ENCODE assay signal across 7 cellular contexts in the genomic region with DNA sequence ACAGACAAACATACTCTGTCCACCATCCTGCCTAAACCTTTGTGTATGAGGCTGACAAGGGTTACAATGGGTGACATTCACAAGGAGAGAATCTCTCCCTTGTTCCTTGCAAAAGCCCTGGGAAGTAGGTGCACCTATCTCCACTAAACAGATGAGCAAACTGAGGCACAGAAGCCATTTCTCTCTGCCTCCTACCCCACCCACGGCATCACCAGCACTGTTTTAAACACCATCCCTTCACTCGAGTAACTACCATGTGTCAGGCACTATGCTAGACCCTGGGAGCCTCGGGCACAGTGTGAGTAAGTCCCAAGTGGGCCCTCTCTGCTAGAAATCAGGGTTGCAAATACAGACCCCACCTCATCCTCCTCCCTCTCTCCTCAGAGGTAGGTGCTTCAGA. TPM values are rescaled to one million over a fixed set of nuclear protein-coding genes. Genes with fewer than 3 reads are reported as not detected.
DNase-seq lines count a peak whose midpoint lies in the region; ATAC-seq and TF ChIP-seq lines count a peak whose summit lies in the region.

No MANE protein-coding gene starts in this region.

- H3K9me3 Mint-ChIP-seq in activated CD4-positive, alpha-beta memory T cell treated with anti-CD3 and anti-CD28 coated beads, Interleukin-2, amount 10 ng/mL, durations not matched to agents 7 days and 5 days: no peaks in the 10 kb centered on the region
- H3K9me3 Mint-ChIP-seq in stimulated activated memory B cell treated with anti-CD40 and anti-IgM and Interleukin-4, amounts not matched to agents 10 μg/mL and 1 μg/mL and 100 μg/mL, for 72 hours: no peaks in the 10 kb centered on the region

- POLR2A ChIA-PET in activated CD4-positive, alpha-beta memory T cell treated with anti-CD3 and anti-CD28 coated beads, Interleukin-2, amount 10 ng/mL, durations not matched to agents 7 days and 5 days (lab: Charles Lee): interaction anchor here (3.1 kb wide), 1 partner anchor 41 kb away, joined by 30 read pairs; the partner anchor contains the start of gene TMEM128

- no peaks in the 10 kb centered on the region for H3K27me3 ChIP-seq in HL-60 (ENCODE audit: insufficient read depth, poor library complexity, severe bottlenecking)

- ATAC-seq in stimulated activated memory B cell treated with anti-CD40 and anti-IgM and Interleukin-4, amounts not matched to agents 10 μg/mL and 1 μg/mL and 100 μg/mL, for 72 hours: no peak

- H3K27ac ChIP-seq in HL-60 (replicated peaks): peak overlapping the region; percentile 87

- peaks cover 25% of the 10 kb centered on the region for H3K36me3 Mint-ChIP-seq in activated CD4-positive, alpha-beta memory T cell treated with anti-CD3 and anti-CD28 coated beads, Interleukin-2, amount 10 ng/mL, durations not matched to agents 7 days and 5 days (ENCODE audit: low read depth)
- H3K36me3 Mint-ChIP-seq in stimulated activated memory B cell treated with anti-CD40 and anti-IgM and Interleukin-4, amounts not matched to agents 10 μg/mL and 1 μg/mL and 100 μg/mL, for 72 hours: peaks cover 19% of the 10 kb centered on the region

- TF ChIP-seq CTCF in HL-60 (IDR thresholded peaks at IDR 0.05; ENCODE audit: insufficient read depth, low read length): no peak

- CTCF ChIA-PET in activated CD4-positive, alpha-beta memory T cell treated with anti-CD3 and anti-CD28 coated beads, Interleukin-2, amount 10 ng/mL, durations not matched to agents 7 days and 5 days (lab: Charles Lee): no interaction called here

- peaks cover 42% of the 10 kb centered on the region for H3K4me1 Mint-ChIP-seq in activated CD4-positive, alpha-beta memory T cell treated with anti-CD3 and anti-CD28 coated beads, Interleukin-2, amount 10 ng/mL, durations not matched to agents 7 days and 5 days
- H3K4me1 Mint-ChIP-seq in stimulated activated memory B cell treated with anti-CD40 and anti-IgM and Interleukin-4, amounts not matched to agents 10 μg/mL and 1 μg/mL and 100 μg/mL, for 72 hours: peaks cover 48% of the 10 kb centered on the region

- DNase-seq in HL-60 (ENCODE audit: low read depth in 1 of 2, low spot score in 1 of 2) (no peak), superior temporal gyrus (ENCODE audit: extremely low spot score) (no peak), NCI-H146 (lab: John Stamatoyannopoulos, UW) (no peak)
- DNase-seq in activated CD4-positive, alpha-beta memory T cell treated with anti-CD3 and anti-CD28 coated beads, Interleukin-2, amount 10 ng/mL, durations not matched to agents 7 days and 5 days: no peak
- no peak for DNase-seq in effector CD4-positive, alpha-beta T cell

- H3K4me3 Mint-ChIP-seq in activated CD4-positive, alpha-beta memory T cell treated with anti-CD3 and anti-CD28 coated beads, Interleukin-2, amount 10 ng/mL, durations not matched to agents 7 days and 5 days: peak overlapping the region; percentile 97
- peak overlapping the region; percentile 93 for H3K4me3 Mint-ChIP-seq in stimulated activated memory B cell treated with anti-CD40 and anti-IgM and Interleukin-4, amounts not matched to agents 10 μg/mL and 1 μg/mL and 100 μg/mL, for 72 hours

- H3K27me3 Mint-ChIP-seq in activated CD4-positive, alpha-beta memory T cell treated with anti-CD3 and anti-CD28 coated beads, Interleukin-2, amount 10 ng/mL, durations not matched to agents 7 days and 5 days: no peaks in the 10 kb centered on the region
- H3K27me3 Mint-ChIP-seq in stimulated activated memory B cell treated with anti-CD40 and anti-IgM and Interleukin-4, amounts not matched to agents 10 μg/mL and 1 μg/mL and 100 μg/mL, for 72 hours: no peaks in the 10 kb centered on the region

- peak overlapping the region; percentile 98 for H3K4me3 ChIP-seq in HL-60 (replicated peaks; ENCODE audit: insufficient read depth, low read length)
- H3K4me3 ChIP-seq in iPS-11a (ENCODE audit: low read depth, low read length): peak overlapping the region; percentile 97

- H3K27ac Mint-ChIP-seq in activated CD4-positive, alpha-beta memory T cell treated with anti-CD3 and anti-CD28 coated beads, Interleukin-2, amount 10 ng/mL, durations not matched to agents 7 days and 5 days: peak overlapping the region; percentile 83
- peak overlapping the region; percentile 84 for H3K27ac Mint-ChIP-seq in stimulated activated memory B cell treated with anti-CD40 and anti-IgM and Interleukin-4, amounts not matched to agents 10 μg/mL and 1 μg/mL and 100 μg/mL, for 72 hours

RNA-seq across cellular contexts. Expression of gene LYAR, which starts 0.9 kb away (rescaled TPM):
- 10 to 100 TPM; 47.4 to 49.8 TPM for total RNA-seq in activated CD4-positive, alpha-beta memory T cell treated with anti-CD3 and anti-CD28 coated beads, Interleukin-2, amount 10 ng/mL, durations not matched to agents 7 days and 5 days

RNA-seq across cellular contexts. Expression of gene ZBTB49, which starts 1.0 kb away (rescaled TPM):
- total RNA-seq in activated CD4-positive, alpha-beta memory T cell treated with anti-CD3 and anti-CD28 coated beads, Interleukin-2, amount 10 ng/mL, durations not matched to agents 7 days and 5 days: 1 to 10 TPM; 6.6 to 7.4 TPM

RNA-seq across cellular contexts. Expression of gene TMEM128, which starts 41.0 kb away (rescaled TPM):
- 10 to 100 TPM; 15.2 to 16.0 TPM for total RNA-seq in activated CD4-positive, alpha-beta memory T cell treated with anti-CD3 and anti-CD28 coated beads, Interleukin-2, amount 10 ng/mL, durations not matched to agents 7 days and 5 days
